21 cellular contexts compared by ENCODE assay signal in genomic region chr7:158010956-158011698, GRCh38.
DNase-seq lines count a peak whose midpoint lies in the region; ATAC-seq, FAIRE-seq and TF ChIP-seq lines count a peak whose summit lies in the region.
"Had no signal": no experiment of that assay in that cellular context is flagged by ENCODE, and none has a peak within 500 bp of the region (broad histone marks: within the 10 kb centered on the region; RNA-seq: fewer than 3 reads in every experiment).

No MANE protein-coding gene starts in this region.

- no peak for FAIRE-seq in urothelium cell line (lab: Jason Lieb, UNC)
- FAIRE-seq: H54 had no signal

- H3K4me3 Mint-ChIP-seq in activated naive CD8-positive, alpha-beta T cell = peak overlapping the region; percentile 8
- H3K4me3 Mint-ChIP-seq in activated naive CD8-positive, alpha-beta T cell treated with anti-CD3 and anti-CD28 coated beads, Interleukin-2, amount 50 U/mL, for 24 hours = no peak overlapping the region
- H3K4me3 Mint-ChIP-seq in activated T-helper 17 cell treated with anti-CD3 and anti-CD28 coated beads, Interleukin-2, amount 50 U/mL, for 72 hours = peak overlapping the region; percentile 27
- H3K4me3 Mint-ChIP-seq: stimulated activated memory B cell treated with anti-CD40 and anti-IgM and Interleukin-4, amounts not matched to agents 10 μg/mL and 1 μg/mL and 100 μg/mL, for 72 hours had no signal

- no peaks in the 10 kb centered on the region for H3K9me3 ChIP-seq in Peyer's patch
- H3K9me3 ChIP-seq: gastroesophageal sphincter, left lung, mucosa of descending colon, transverse colon had no signal

- peaks cover 0 to 5% (median 0%) of the 10 kb centered on the region in 4 donors for H3K4me1 ChIP-seq in Peyer's patch

- H3K27me3 ChIP-seq in Peyer's patch = no peaks in the 10 kb centered on the region
- H3K27me3 ChIP-seq: gastroesophageal sphincter, transverse colon had no signal

- no peaks in the 10 kb centered on the region for H3K9me3 Mint-ChIP-seq in activated naive CD8-positive, alpha-beta T cell (ENCODE audit: low read depth)
- H3K9me3 Mint-ChIP-seq in activated naive CD8-positive, alpha-beta T cell treated with anti-CD3 and anti-CD28 coated beads, Interleukin-2, amount 50 U/mL, for 24 hours = no peaks in the 10 kb centered on the region
- H3K9me3 Mint-ChIP-seq in activated T-helper 17 cell treated with anti-CD3 and anti-CD28 coated beads, Interleukin-2, amount 50 U/mL, for 72 hours = no peaks in the 10 kb centered on the region
- H3K9me3 Mint-ChIP-seq: activated naive CD4-positive, alpha-beta T cell treated with anti-CD3 and anti-CD28 coated beads, Interleukin-2, amount 50 U/mL, for 72 hours; stimulated activated memory B cell treated with anti-CD40 and anti-IgM and Interleukin-4, amounts not matched to agents 10 μg/mL and 1 μg/mL and 100 μg/mL, for 72 hours had no signal

- no peak for DNase-seq in activated naive CD8-positive, alpha-beta T cell treated with anti-CD3 and anti-CD28 coated beads, Interleukin-2, amount 50 U/mL, for 24 hours
- DNase-seq in M059J (ENCODE audit: low read depth) (peak; percentile 24), urothelium cell line (ENCODE audit: low spot score) (peak; percentile 30), mesenteric fat pad (ENCODE audit: low spot score) (no peak), NCI-H2107 treated with DMSO at 0.1 percent for 48 hours (lab: John Stamatoyannopoulos, UW; ENCODE audit: unreplicated experiment) (no peak), Peyer's patch (no peak)
- DNase-seq: activated T-cell treated with anti-CD3 and anti-CD28 coated beads for 4 hours, COR-L47, dermis blood vessel endothelial cell, erythroblast, left lung, mucosa of descending colon, NCI-H1930, NCI-H526 treated with DMSO at 0.1 percent for 48 hours, transverse colon had no signal

- H3K27me3 Mint-ChIP-seq in activated naive CD8-positive, alpha-beta T cell = no peaks in the 10 kb centered on the region
- peaks cover 2% of the 10 kb centered on the region for H3K27me3 Mint-ChIP-seq in activated naive CD8-positive, alpha-beta T cell treated with anti-CD3 and anti-CD28 coated beads, Interleukin-2, amount 50 U/mL, for 24 hours
- H3K27me3 Mint-ChIP-seq in activated T-helper 17 cell treated with anti-CD3 and anti-CD28 coated beads, Interleukin-2, amount 50 U/mL, for 72 hours = peaks cover 3% of the 10 kb centered on the region
- H3K27me3 Mint-ChIP-seq: stimulated activated memory B cell treated with anti-CD40 and anti-IgM and Interleukin-4, amounts not matched to agents 10 μg/mL and 1 μg/mL and 100 μg/mL, for 72 hours had no signal

- no peak overlapping the region for H3K4me3 ChIP-seq in Peyer's patch
- H3K4me3 ChIP-seq: left lung, mucosa of descending colon, transverse colon had no signal

- no peak overlapping the region for H3K27ac ChIP-seq in Peyer's patch
- H3K27ac ChIP-seq: gastroesophageal sphincter, left lung, transverse colon had no signal

- ATAC-seq in activated naive CD8-positive, alpha-beta T cell treated with anti-CD3 and anti-CD28 coated beads, Interleukin-2, amount 50 U/mL, for 24 hours = no peak
- ATAC-seq in activated T-helper 17 cell treated with anti-CD3 and anti-CD28 coated beads, Interleukin-2, amount 50 U/mL, for 72 hours (replicated peaks) = no peak
- ATAC-seq: activated naive CD4-positive, alpha-beta T cell treated with anti-CD3 and anti-CD28 coated beads, Interleukin-2, amount 50 U/mL, for 72 hours; gastroesophageal sphincter; left lung; mucosa of descending colon; stimulated activated memory B cell treated with anti-CD40 and anti-IgM and Interleukin-4, amounts not matched to agents 10 μg/mL and 1 μg/mL and 100 μg/mL, for 72 hours had no signal

- H3K4me1 Mint-ChIP-seq in activated naive CD8-positive, alpha-beta T cell (ENCODE audit: low read depth) = peaks cover 16% of the 10 kb centered on the region
- H3K4me1 Mint-ChIP-seq in activated naive CD8-positive, alpha-beta T cell treated with anti-CD3 and anti-CD28 coated beads, Interleukin-2, amount 50 U/mL, for 24 hours = peaks cover 8% of the 10 kb centered on the region
- H3K4me1 Mint-ChIP-seq in activated T-helper 17 cell treated with anti-CD3 and anti-CD28 coated beads, Interleukin-2, amount 50 U/mL, for 72 hours = peaks cover 4% of the 10 kb centered on the region
- H3K4me1 Mint-ChIP-seq: stimulated activated memory B cell treated with anti-CD40 and anti-IgM and Interleukin-4, amounts not matched to agents 10 μg/mL and 1 μg/mL and 100 μg/mL, for 72 hours had no signal

- TF ChIP-seq POLR2A in Peyer's patch (IDR thresholded peaks at IDR 0.05) = no peak

- no peak for TF ChIP-seq CTCF in Peyer's patch (IDR thresholded peaks at IDR 0.05)

- H3K27ac Mint-ChIP-seq in activated naive CD8-positive, alpha-beta T cell = no peak overlapping the region
- H3K27ac Mint-ChIP-seq in activated naive CD8-positive, alpha-beta T cell treated with anti-CD3 and anti-CD28 coated beads, Interleukin-2, amount 50 U/mL, for 24 hours = no peak overlapping the region
- no peak overlapping the region for H3K27ac Mint-ChIP-seq in activated T-helper 17 cell treated with anti-CD3 and anti-CD28 coated beads, Interleukin-2, amount 50 U/mL, for 72 hours
- H3K27ac Mint-ChIP-seq: activated naive CD4-positive, alpha-beta T cell treated with anti-CD3 and anti-CD28 coated beads, Interleukin-2, amount 50 U/mL, for 72 hours; stimulated activated memory B cell treated with anti-CD40 and anti-IgM and Interleukin-4, amounts not matched to agents 10 μg/mL and 1 μg/mL and 100 μg/mL, for 72 hours had no signal

- no peaks in the 10 kb centered on the region for H3K36me3 ChIP-seq in Peyer's patch
- H3K36me3 ChIP-seq: gastroesophageal sphincter, left lung, transverse colon had no signal

- H3K36me3 Mint-ChIP-seq in activated naive CD8-positive, alpha-beta T cell = no peaks in the 10 kb centered on the region
- H3K36me3 Mint-ChIP-seq in activated naive CD8-positive, alpha-beta T cell treated with anti-CD3 and anti-CD28 coated beads, Interleukin-2, amount 50 U/mL, for 24 hours (ENCODE audit: low read depth) = no peaks in the 10 kb centered on the region
- no peaks in the 10 kb centered on the region for H3K36me3 Mint-ChIP-seq in activated T-helper 17 cell treated with anti-CD3 and anti-CD28 coated beads, Interleukin-2, amount 50 U/mL, for 72 hours (ENCODE audit: low read depth)
- H3K36me3 Mint-ChIP-seq: activated naive CD4-positive, alpha-beta T cell treated with anti-CD3 and anti-CD28 coated beads, Interleukin-2, amount 50 U/mL, for 72 hours; stimulated activated memory B cell treated with anti-CD40 and anti-IgM and Interleukin-4, amounts not matched to agents 10 μg/mL and 1 μg/mL and 100 μg/mL, for 72 hours had no signal

Comparison
In these comparisons a context has a peak if more than half of its experiments do, and no peak if none do; other contexts are left out.
1. DNase-seq: peak in M059J (single experiment) and urothelium cell line (single experiment); none in activated naive CD8-positive, alpha-beta T cell treated with anti-CD3 and anti-CD28 coated beads, Interleukin-2, amount 50 U/mL, for 24 hours (single experiment), mesenteric fat pad (single experiment), NCI-H2107 treated with DMSO at 0.1 percent for 48 hours (single experiment) and Peyer's patch (0 of 3).